14 cellular contexts compared by ENCODE assay signal in the genomic region with DNA sequence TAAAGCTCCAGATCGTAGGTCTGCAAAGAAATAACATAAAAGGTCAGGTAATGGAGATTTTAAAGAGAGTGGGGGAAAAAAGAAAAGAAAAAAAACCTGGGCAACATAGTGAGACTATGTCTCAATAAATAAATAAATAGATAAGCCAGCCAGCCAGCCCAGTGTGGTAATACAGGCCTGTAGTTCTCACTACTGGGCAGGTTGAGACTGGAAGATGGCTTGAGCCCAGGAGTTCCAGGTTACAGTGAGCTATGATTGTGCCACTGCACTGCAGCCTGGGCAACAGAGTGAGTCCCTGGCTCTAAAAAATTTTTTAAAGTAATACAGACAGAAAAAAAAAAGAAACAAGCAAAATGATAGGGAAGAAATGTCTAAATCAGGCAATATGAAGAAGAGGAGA.
"Had no signal": no experiment of that assay in that cellular context is flagged by ENCODE, and none has a peak within 500 bp of the region (broad histone marks: within the 10 kb centered on the region; RNA-seq: fewer than 3 reads in every experiment).

No MANE protein-coding gene starts in this region.

- H3K4me3 ChIP-seq: coronary artery, lower lobe of right lung, ovary, sigmoid colon, SJSA1, spleen, tibial artery, uterus had no signal

- H3K27ac ChIP-seq: coronary artery, lower lobe of right lung, ovary, sigmoid colon, SJSA1, spleen, tibial artery, uterus had no signal

- DNase-seq: activated CD4-positive, CD25-positive, alpha-beta regulatory T cell treated with anti-CD3 and anti-CD28 coated beads, Interleukin-2, amount 50 U/mL, for 72 hours; activated gamma-delta T cell treated with Interleukin-2 at 50 U/mL for 16 hours; activated T-cell treated with anti-CD3 and anti-CD28 coated beads, Interleukin-2, amount 50 U/mL, for 48 hours; foreskin melanocyte; head of caudate nucleus; lower lobe of right lung; ovary; sigmoid colon; spleen; T1000; tibial artery; uterus had no signal

- H3K27me3 ChIP-seq: ovary, sigmoid colon, SJSA1, spleen, tibial artery, uterus had no signal

- ATAC-seq: lower lobe of right lung had no signal

- H3K36me3 ChIP-seq: ovary, uterus had no signal

- H3K4me1 ChIP-seq: lower lobe of right lung, sigmoid colon, SJSA1, spleen, tibial artery, uterus had no signal

- H3K9me3 ChIP-seq: lower lobe of right lung, ovary, sigmoid colon, SJSA1, spleen, tibial artery, uterus had no signal
